ENCODE assay signal across 12 cellular contexts in genomic region chr6:39280247-39280731, GRCh38. TPM values are rescaled to one million over a fixed set of nuclear protein-coding genes. Genes with fewer than 3 reads are reported as not detected.
DNase-seq lines count a peak whose midpoint lies in the region; ATAC-seq and TF ChIP-seq lines count a peak whose summit lies in the region.
"Had no signal": no experiment of that assay in that cellular context is flagged by ENCODE, and none has a peak within 500 bp of the region (broad histone marks: within the 10 kb centered on the region; RNA-seq: fewer than 3 reads in every experiment).

No MANE protein-coding gene starts in this region.

- dilution Hi-C loops in mammary epithelial cell (cut with HindIII; ENCODE audit: low sequenced_read_pairs) = no loop called here

- CTCF ChIA-PET in mammary epithelial cell (lab: Charles Lee; ENCODE audit: low non-redundant PET) = interaction anchor here (0.7 kb wide), 1 partner anchor 174 kb away, joined by 3 read pairs; no protein-coding TSS in a partner anchor

- H3K4me1 ChIP-seq in BLaER1 treated with 17β-estradiol and CSF1 and Interleukin-3, amounts not matched to agents 10 nM and 100 nM = peaks cover 14 to 31% (median 17%) of the 10 kb centered on the region in 10 experiments
- peaks cover 8% of the 10 kb centered on the region for H3K4me1 ChIP-seq in mammary epithelial cell (ENCODE audit: insufficient read depth, low read length)
- no peaks in the 10 kb centered on the region for H3K4me1 ChIP-seq in lower lobe of right lung

- H3K4me2 ChIP-seq in BLaER1 treated with 17β-estradiol and CSF1 and Interleukin-3, amounts not matched to agents 10 nM and 100 nM = peak overlapping the region; percentile 55 to 85 (median 77)
- peak overlapping the region; percentile 48 for H3K4me2 ChIP-seq in mammary epithelial cell (ENCODE audit: insufficient read depth, low read depth, low read length)

- H3K9me3 ChIP-seq in BLaER1 treated with 17β-estradiol and CSF1 and Interleukin-3, amounts not matched to agents 10 nM and 100 nM (replicated peaks in 1 of 11) = no peaks in the 10 kb centered on the region
- no peaks in the 10 kb centered on the region for H3K9me3 ChIP-seq in mammary epithelial cell (replicated peaks; ENCODE audit: insufficient read depth, low read length)
- H3K9me3 ChIP-seq in lower lobe of right lung = no peaks in the 10 kb centered on the region

- no peak for TF ChIP-seq CTCF in mammary epithelial cell (conservative IDR thresholded peaks at IDR 0.05 in 1 of 2, IDR thresholded peaks at IDR 0.05 in 1 of 2; ENCODE audit: extremely low read depth in 1 of 2, insufficient read depth in 1 of 2, low read depth in 1 of 2, low read length in 2 of 2)
- TF ChIP-seq CTCF in lower lobe of right lung (IDR thresholded peaks at IDR 0.05) = no peak

- peak; percentile 41 to 50 for ATAC-seq in lower lobe of right lung
- no peak for ATAC-seq in HG02588 (IDR thresholded peaks at IDR 0.05; ENCODE audit: unreplicated experiment)
- no peak for ATAC-seq in HG02981 (IDR thresholded peaks at IDR 0.05; ENCODE audit: unreplicated experiment)
- no peak for ATAC-seq in HG03354 (IDR thresholded peaks at IDR 0.05; ENCODE audit: poor library complexity, severe bottlenecking, unreplicated experiment)

- H3K9ac ChIP-seq in BLaER1 treated with 17β-estradiol and CSF1 and Interleukin-3, amounts not matched to agents 10 nM and 100 nM = 0 out of 22 replicates have a peak overlapping the region, but pooled peaks of 1 of the 11 experiments have one; percentile 13
- H3K9ac ChIP-seq in mammary epithelial cell (ENCODE audit: insufficient read depth, low read length) = no peak overlapping the region

- 0 out of 20 replicates have a peak overlapping the region, but pooled peaks of 1 of the 10 experiments have one; percentile 8 for H3K4me3 ChIP-seq in BLaER1 treated with 17β-estradiol and CSF1 and Interleukin-3, amounts not matched to agents 10 nM and 100 nM
- no peak overlapping the region for H3K4me3 ChIP-seq in mammary epithelial cell (replicated peaks in 1 of 3; ENCODE audit: insufficient read depth in 1 of 3, low read depth in 2 of 3, low read length in 3 of 3)
- H3K4me3 ChIP-seq in lower lobe of right lung = no peak overlapping the region

- no peaks in the 10 kb centered on the region for H3K36me3 ChIP-seq in BLaER1 treated with 17β-estradiol and CSF1 and Interleukin-3, amounts not matched to agents 10 nM and 100 nM
- H3K36me3 ChIP-seq in mammary epithelial cell (ENCODE audit: insufficient read depth, low read length) (no peaks in the 10 kb centered on the region), lower lobe of right lung (no peaks in the 10 kb centered on the region)

- intact Hi-C loops in mammary epithelial cell (cut with micrococcal nuclease) = no loop called here
- intact Hi-C loops in lower lobe of right lung (cut with DNase I) = no loop called here

- 43% methylated on average over 7 of the region's 8 CpGs for WGBS in mammary epithelial cell (ENCODE audit: low coverage, missing lambda C conversion rate)

- H3K27me3 ChIP-seq in BLaER1 treated with 17β-estradiol and CSF1 and Interleukin-3, amounts not matched to agents 10 nM and 100 nM = peaks cover 0 to 20% (median 0%) of the 10 kb centered on the region in 11 experiments; a peak in 4 of 22 replicates
- H3K27me3 ChIP-seq in mammary epithelial cell (ENCODE audit: insufficient read depth, low read length) (no peaks in the 10 kb centered on the region), lower lobe of right lung (ENCODE audit: low read depth) (no peaks in the 10 kb centered on the region)

- no TSS peak for BruUV-seq in mammary epithelial cell (replicated peaks; lab: Mats Ljungman, UMichigan)

- H2AFZ ChIP-seq in mammary epithelial cell (ENCODE audit: low read depth, low read length) = peak overlapping the region; percentile 71

- in situ Hi-C loops in mammary epithelial cell (cut with MboI; ENCODE audit: low sequenced_read_pairs in 2 of 2) = no loop called here

- H3K79me2 ChIP-seq in mammary epithelial cell (ENCODE audit: insufficient read depth, low read length) = no peaks in the 10 kb centered on the region

- peak; percentile 94 for DNase-seq in HT-29 (ENCODE audit: low spot score)
- DNase-seq in mammary epithelial cell = peak; percentile 65
- no peak for DNase-seq in lower lobe of right lung
- no peak for DNase-seq in DMS114 treated with DMSO at 0.1 percent for 48 hours (lab: John Stamatoyannopoulos, UW; ENCODE audit: unreplicated experiment)
- DNase-seq: activated B cell treated with CpG ODN at 0.5 μM for 24 hours, activated gamma-delta T cell had no signal

- H4K20me1 ChIP-seq in BLaER1 treated with 17β-estradiol and CSF1 and Interleukin-3, amounts not matched to agents 10 nM and 100 nM = peaks cover 0 to 4% (median 0%) of the 10 kb centered on the region in 11 experiments; a peak in 1 of 22 replicates
- H4K20me1 ChIP-seq in mammary epithelial cell (ENCODE audit: insufficient read depth, low read length) = no peaks in the 10 kb centered on the region

- 0 out of 22 replicates have a peak overlapping the region, but pooled peaks of 1 of the 11 experiments have one; percentile 3 for H3K27ac ChIP-seq in BLaER1 treated with 17β-estradiol and CSF1 and Interleukin-3, amounts not matched to agents 10 nM and 100 nM
- no peak overlapping the region for H3K27ac ChIP-seq in mammary epithelial cell (ENCODE audit: insufficient read depth, low read depth, low read length)
- no peak overlapping the region for H3K27ac ChIP-seq in lower lobe of right lung

RNA-seq across cellular contexts. Expression of gene KCNK17, which starts 33.9 kb away (rescaled TPM):
- total RNA-seq in HT-29 (2014; rRNA removed; shearing (Covaris generic)) = 0.13 TPM in 1 of 2 replicates, not detected in the other
- total RNA-seq in mammary epithelial cell (10 to 100 TPM in 1 of 2 donors, not detected in 1; 13.0 TPM), lower lobe of right lung (5.5 TPM)
- not detected for polyA plus RNA-seq in mammary epithelial cell
- not detected for polyA minus RNA-seq in mammary epithelial cell
- total RNA-seq: activated B cell treated with CpG ODN at 0.5 μM for 24 hours, dermis microvascular lymphatic vessel endothelial cell had no signal
- polyA plus RNA-seq: CD14-positive monocyte had no signal

RNA-seq across cellular contexts. Expression of gene KCNK16, which starts 42.2 kb away (rescaled TPM):
- not detected in 2 replicates for total RNA-seq in HT-29 (2014; rRNA removed; shearing (Covaris generic))
- not detected for total RNA-seq in mammary epithelial cell
- not detected for polyA plus RNA-seq in mammary epithelial cell
- polyA minus RNA-seq in mammary epithelial cell = not detected
- total RNA-seq in lower lobe of right lung = not detected
- total RNA-seq: activated B cell treated with CpG ODN at 0.5 μM for 24 hours, dermis microvascular lymphatic vessel endothelial cell had no signal
- polyA plus RNA-seq: CD14-positive monocyte had no signal

RNA-seq across cellular contexts. Expression of gene KCNK5, which starts 51.0 kb away (rescaled TPM):
- 31.8 and 35.3 TPM in 2 replicates for total RNA-seq in HT-29 (2014; rRNA removed; shearing (Covaris generic))
- total RNA-seq in mammary epithelial cell (1 to 10 TPM in 1 of 2 donors, not detected in 1; 1.3 TPM), lower lobe of right lung (10.9 TPM)
- polyA plus RNA-seq in mammary epithelial cell = 0.40 TPM
- not detected for polyA minus RNA-seq in mammary epithelial cell
- total RNA-seq: activated B cell treated with CpG ODN at 0.5 μM for 24 hours, dermis microvascular lymphatic vessel endothelial cell had no signal
- polyA plus RNA-seq: CD14-positive monocyte had no signal

Comparison
In these comparisons a context has a peak if more than half of its experiments do, and no peak if none do; other contexts are left out.
1. DNase-seq: peak in HT-29 (single experiment) and mammary epithelial cell (single experiment); none in lower lobe of right lung (single experiment) and DMS114 treated with DMSO at 0.1 percent for 48 hours (single experiment).
2. ATAC-seq: peak in lower lobe of right lung (2 of 2); none in HG02588 (single experiment), HG02981 (single experiment) and HG03354 (single experiment).